8 cellular contexts compared by ENCODE assay signal in genomic region chr15:90934256-90934948, GRCh38. TPM values are rescaled to one million over a fixed set of nuclear protein-coding genes. Genes with fewer than 3 reads are reported as not detected.
DNase-seq lines count a peak whose midpoint lies in the region; ATAC-seq and TF ChIP-seq lines count a peak whose summit lies in the region.

No MANE protein-coding gene starts in this region.

- peak overlapping the region; percentile 79 for H3K4me3 ChIP-seq in fibroblast of pulmonary artery (replicated peaks; ENCODE audit: low read depth, low read length)

- in situ Hi-C loops in Caki2 (cut with HindIII; ENCODE audit: low pct_unique_long_range_greater_than_20kb, low sequenced_read_pairs), result no loop called here

- peaks cover 20% of the 10 kb centered on the region for H3K36me3 Mint-ChIP-seq in activated T-helper 2 cell treated with anti-CD3 and anti-CD28 coated beads, Interferon-gamma antibody, Interleukin-2, Interleukin-4, amounts not matched to agents 10 μg/mL and 5 μg/mL and 100 μg/mL, durations not matched to agents 14 hours and 24 hours and 36 hours (ENCODE audit: low read depth)
- peaks cover 11% of the 10 kb centered on the region for H3K36me3 Mint-ChIP-seq in nephron (ENCODE audit: low read depth)

- CTCF ChIA-PET in RWPE1 (lab: Yijun Ruan, JAX), result interaction anchor here (0.6 to 1.4 kb wide), 10 partner anchors 11 to 1532 kb away, joined by 3 to 7 read pairs (median 3); partner anchors contain the start of gene BLM

- peaks cover 45% of the 10 kb centered on the region for H3K4me1 Mint-ChIP-seq in activated T-helper 2 cell treated with anti-CD3 and anti-CD28 coated beads, Interferon-gamma antibody, Interleukin-2, Interleukin-4, amounts not matched to agents 10 μg/mL and 5 μg/mL and 100 μg/mL, durations not matched to agents 14 hours and 24 hours and 36 hours (ENCODE audit: low read depth)
- peaks cover 33% of the 10 kb centered on the region for H3K4me1 Mint-ChIP-seq in nephron

- H3K4me3 Mint-ChIP-seq in activated T-helper 2 cell treated with anti-CD3 and anti-CD28 coated beads, Interferon-gamma antibody, Interleukin-2, Interleukin-4, amounts not matched to agents 10 μg/mL and 5 μg/mL and 100 μg/mL, durations not matched to agents 14 hours and 24 hours and 36 hours (ENCODE audit: low read depth), result peak overlapping the region; percentile 89
- peak overlapping the region; percentile 79 to 92 (median 89) for H3K4me3 Mint-ChIP-seq in nephron

- peak overlapping the region; percentile 77 for H3K27ac ChIP-seq in RWPE1

- ATAC-seq in GM21825 (IDR thresholded peaks at IDR 0.05; ENCODE audit: unreplicated experiment), result peak; percentile 30

- H3K9me3 Mint-ChIP-seq in activated T-helper 2 cell treated with anti-CD3 and anti-CD28 coated beads, Interferon-gamma antibody, Interleukin-2, Interleukin-4, amounts not matched to agents 10 μg/mL and 5 μg/mL and 100 μg/mL, durations not matched to agents 14 hours and 24 hours and 36 hours, result no peaks in the 10 kb centered on the region
- no peaks in the 10 kb centered on the region for H3K9me3 Mint-ChIP-seq in nephron

- TF ChIP-seq CTCF in RWPE1 (conservative IDR thresholded peaks at IDR 0.05; ENCODE audit: low read depth), result peak; percentile 98
- TF ChIP-seq CTCF in fibroblast of pulmonary artery (IDR thresholded peaks at IDR 0.05; ENCODE audit: low read length, missing control alignments), result peak; percentile 91
- peak; percentile 74 to 87 (median 84) for TF ChIP-seq CTCF in nephron (IDR thresholded peaks at IDR 0.05; ENCODE audit: unreplicated experiment in 3 of 3)

- POLR2A ChIA-PET in RWPE1 (lab: Yijun Ruan, JAX; ENCODE audit: low non-redundant PET), result interaction anchor here (0.5 to 1.0 kb wide), 4 partner anchors 15 to 1968 kb away, joined by 3 read pairs; no protein-coding TSS in a partner anchor

- DNase-seq in Caki2 (ENCODE audit: low read depth), result peak; percentile 71
- DNase-seq in LoVo (ENCODE audit: low spot score), result peak; percentile 88
- DNase-seq in RWPE1 (ENCODE audit: low spot score), result peak; percentile 95
- DNase-seq in activated T-helper 2 cell treated with anti-CD3 and anti-CD28 coated beads, Interferon-gamma antibody, Interleukin-2, Interleukin-4, amounts not matched to agents 10 μg/mL and 5 μg/mL and 100 μg/mL, durations not matched to agents 14 hours and 24 hours and 36 hours (ENCODE audit: low spot score), result peak; percentile 83
- DNase-seq in fibroblast of pulmonary artery (ENCODE audit: low read depth), result peak; percentile 83
- DNase-seq in stimulated activated naive CD4-positive, alpha-beta T cell treated with Interleukin-2 at 50 U/mL for 16 hours (lab: John Stamatoyannopoulos, UW), result peak; percentile 87

- no peaks in the 10 kb centered on the region for H3K27me3 Mint-ChIP-seq in activated T-helper 2 cell treated with anti-CD3 and anti-CD28 coated beads, Interferon-gamma antibody, Interleukin-2, Interleukin-4, amounts not matched to agents 10 μg/mL and 5 μg/mL and 100 μg/mL, durations not matched to agents 14 hours and 24 hours and 36 hours (ENCODE audit: low read depth)
- no peaks in the 10 kb centered on the region for H3K27me3 Mint-ChIP-seq in nephron (ENCODE audit: low read depth)

- intact Hi-C loops in activated T-helper 2 cell treated with anti-CD3 and anti-CD28 coated beads, Interferon-gamma antibody, Interleukin-2, Interleukin-4, amounts not matched to agents 10 μg/mL and 5 μg/mL and 100 μg/mL, durations not matched to agents 14 hours and 24 hours and 36 hours (cut with micrococcal nuclease), result loop anchor here (1.0 to 10.0 kb wide), 5 partner anchors 31 to 700 kb away; partner anchors contain the start of genes CIB1, GDPGP1, MAN2A2 and PRC1

- peak overlapping the region; percentile 93 for H3K27ac Mint-ChIP-seq in activated T-helper 2 cell treated with anti-CD3 and anti-CD28 coated beads, Interferon-gamma antibody, Interleukin-2, Interleukin-4, amounts not matched to agents 10 μg/mL and 5 μg/mL and 100 μg/mL, durations not matched to agents 14 hours and 24 hours and 36 hours
- peak overlapping the region; percentile 32 to 64 (median 52) for H3K27ac Mint-ChIP-seq in nephron

RNA-seq across cellular contexts. Expression of gene UNC45A, which starts 0.7 kb away (rescaled TPM):
- 99.4 and 149 TPM in 2 replicates for total RNA-seq in Caki2 (2014; rRNA removed; shearing (Covaris generic); ENCODE audit: low replicate concordance)
- total RNA-seq in activated T-helper 2 cell treated with anti-CD3 and anti-CD28 coated beads, Interferon-gamma antibody, Interleukin-2, Interleukin-4, amounts not matched to agents 10 μg/mL and 5 μg/mL and 100 μg/mL, durations not matched to agents 14 hours and 24 hours and 36 hours, result 74.1 and 75.7 TPM in 2 replicates

RNA-seq across cellular contexts. Expression of gene HDDC3, which starts 2.1 kb away (rescaled TPM):
- 23.9 and 38.5 TPM in 2 replicates for total RNA-seq in Caki2 (2014; rRNA removed; shearing (Covaris generic); ENCODE audit: low replicate concordance)
- 38.6 and 43.0 TPM in 2 replicates for total RNA-seq in activated T-helper 2 cell treated with anti-CD3 and anti-CD28 coated beads, Interferon-gamma antibody, Interleukin-2, Interleukin-4, amounts not matched to agents 10 μg/mL and 5 μg/mL and 100 μg/mL, durations not matched to agents 14 hours and 24 hours and 36 hours

RNA-seq across cellular contexts. Expression of gene RCCD1, which starts 20.3 kb away (rescaled TPM):
- 45.0 and 70.4 TPM in 2 replicates for total RNA-seq in Caki2 (2014; rRNA removed; shearing (Covaris generic); ENCODE audit: low replicate concordance)
- 30.1 and 31.0 TPM in 2 replicates for total RNA-seq in activated T-helper 2 cell treated with anti-CD3 and anti-CD28 coated beads, Interferon-gamma antibody, Interleukin-2, Interleukin-4, amounts not matched to agents 10 μg/mL and 5 μg/mL and 100 μg/mL, durations not matched to agents 14 hours and 24 hours and 36 hours

RNA-seq across cellular contexts. Expression of gene MAN2A2, which starts 31.3 kb away (rescaled TPM):
- 17.7 and 28.0 TPM in 2 replicates for total RNA-seq in Caki2 (2014; rRNA removed; shearing (Covaris generic); ENCODE audit: low replicate concordance)
- total RNA-seq in activated T-helper 2 cell treated with anti-CD3 and anti-CD28 coated beads, Interferon-gamma antibody, Interleukin-2, Interleukin-4, amounts not matched to agents 10 μg/mL and 5 μg/mL and 100 μg/mL, durations not matched to agents 14 hours and 24 hours and 36 hours, result 200 and 201 TPM in 2 replicates

RNA-seq across cellular contexts. Expression of gene FES, which starts 50.1 kb away (rescaled TPM):
- not detected in 2 replicates for total RNA-seq in Caki2 (2014; rRNA removed; shearing (Covaris generic); ENCODE audit: low replicate concordance)
- 51.9 and 55.8 TPM in 2 replicates for total RNA-seq in activated T-helper 2 cell treated with anti-CD3 and anti-CD28 coated beads, Interferon-gamma antibody, Interleukin-2, Interleukin-4, amounts not matched to agents 10 μg/mL and 5 μg/mL and 100 μg/mL, durations not matched to agents 14 hours and 24 hours and 36 hours

Comparison
In these comparisons a context has a peak if more than half of its experiments do, and no peak if none do; other contexts are left out.
1. Peak in every context shown above with its lines: DNase-seq, ATAC-seq, H3K4me3 ChIP-seq and H3K27ac ChIP-seq.